17 cellular contexts compared by ENCODE assay signal in the genomic region with DNA sequence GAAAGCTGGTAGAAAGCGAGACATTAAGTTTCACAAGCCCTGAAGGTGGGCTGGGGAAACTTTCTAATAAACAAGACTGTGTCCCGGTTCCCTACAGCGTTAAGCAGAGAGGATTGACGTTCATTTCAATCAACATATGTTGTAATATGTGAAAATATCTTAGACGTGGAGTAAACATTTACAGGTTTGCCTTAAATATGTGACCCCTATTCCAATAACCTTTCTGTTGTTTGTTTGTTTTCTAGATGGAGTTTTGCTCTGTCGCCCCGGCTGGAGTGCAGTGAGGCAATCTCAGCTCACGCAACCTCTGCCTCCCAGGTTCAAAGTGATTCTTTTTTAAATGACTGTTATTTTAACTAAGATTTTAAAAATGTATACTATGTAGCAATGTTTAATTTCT.
DNase-seq lines count a peak whose midpoint lies in the region; TF ChIP-seq lines count a peak whose summit lies in the region.
"Had no signal": no experiment of that assay in that cellular context is flagged by ENCODE, and none has a peak within 500 bp of the region (broad histone marks: within the 10 kb centered on the region; RNA-seq: fewer than 3 reads in every experiment).

No MANE protein-coding gene starts in this region.

- no peak overlapping the region for H3K4ac ChIP-seq in mesenchymal stem cell (ENCODE audit: low read depth in 1 of 2, low read length in 2 of 2)

- no peaks in the 10 kb centered on the region for H3K36me3 ChIP-seq in hepatocyte (replicated peaks; ENCODE audit: insufficient read depth, low read depth)
- no peaks in the 10 kb centered on the region for H3K36me3 ChIP-seq in mesenchymal stem cell (ENCODE audit: control insufficient read depth in 1 of 2, insufficient read depth in 2 of 2, low read depth in 1 of 2, low read length in 2 of 2)
- no peaks in the 10 kb centered on the region for H3K36me3 ChIP-seq in transverse colon
- H3K36me3 ChIP-seq: BLaER1 had no signal

- intact Hi-C loops in transverse colon (cut with DNase I; ENCODE audit: low total_unique reads), result no loop called here

- no peak overlapping the region for H2AFZ ChIP-seq in hepatocyte
- H2AFZ ChIP-seq in mesenchymal stem cell (ENCODE audit: low read depth, low read length), result no peak overlapping the region

- H3K4me3 ChIP-seq in choroid plexus epithelial cell (ENCODE audit: low read depth, low read length) (peak overlapping the region; percentile 20), hepatocyte (no peak overlapping the region), mesenchymal stem cell (ENCODE audit: insufficient read depth in 1 of 2, low read depth in 1 of 2, low read length in 2 of 2) (no peak overlapping the region), transverse colon (no peak overlapping the region)
- H3K4me3 ChIP-seq: BLaER1 had no signal

- H2BK15ac ChIP-seq in mesenchymal stem cell (ENCODE audit: low read depth, poor library complexity, severe bottlenecking), result no peak overlapping the region

- H3K27ac ChIP-seq in hepatocyte, result no peak overlapping the region
- no peak overlapping the region for H3K27ac ChIP-seq in mesenchymal stem cell (ENCODE audit: low read length, poor library complexity, severe bottlenecking)
- no peak overlapping the region for H3K27ac ChIP-seq in transverse colon
- H3K27ac ChIP-seq: BLaER1, HL-60 had no signal

- no peak overlapping the region for H3K18ac ChIP-seq in mesenchymal stem cell (ENCODE audit: low read depth in 1 of 2, low read length in 2 of 2)

- no peak overlapping the region for H2BK5ac ChIP-seq in mesenchymal stem cell (ENCODE audit: low read depth, low read length, poor library complexity, severe bottlenecking)

- H3K79me1 ChIP-seq in mesenchymal stem cell (replicated peaks; ENCODE audit: low read length, poor library complexity, severe bottlenecking), result no peaks in the 10 kb centered on the region

- TF ChIP-seq CTCF in HFFc6 (IDR thresholded peaks at IDR 0.05) (no peak), choroid plexus epithelial cell (conservative IDR thresholded peaks at IDR 0.05; ENCODE audit: low read depth, low read length) (no peak), hepatocyte (IDR thresholded peaks at IDR 0.05; ENCODE audit: poor library complexity) (no peak), transverse colon (IDR thresholded peaks at IDR 0.05) (no peak)

- H3K4me3 Mint-ChIP-seq in HFFc6, result peak overlapping the region; percentile 44; the same call in 1 of the 2 replicates
- H3K4me3 Mint-ChIP-seq: CD4-positive, CD25-positive, alpha-beta regulatory T cell; IgD-negative memory B cell had no signal

- no peak overlapping the region for H3K23ac ChIP-seq in mesenchymal stem cell (ENCODE audit: low read length in 2 of 2)

- no peak overlapping the region for H3K27ac Mint-ChIP-seq in HFFc6
- H3K27ac Mint-ChIP-seq: CD4-positive, CD25-positive, alpha-beta regulatory T cell had no signal

- no peaks in the 10 kb centered on the region for H3K9me2 ChIP-seq in hepatocyte (replicated peaks; ENCODE audit: insufficient read depth)

- TF ChIP-seq EP300 in transverse colon (IDR thresholded peaks at IDR 0.05; ENCODE audit: low read depth), result no peak

- H2BK12ac ChIP-seq in mesenchymal stem cell (ENCODE audit: low read length in 2 of 2), result no peak overlapping the region

- H2BK120ac ChIP-seq in mesenchymal stem cell (ENCODE audit: low read depth, low read length), result no peak overlapping the region

- peaks cover 4% of the 10 kb centered on the region; the same call in 1 of the 2 replicates for H3K36me3 Mint-ChIP-seq in HFFc6 (ENCODE audit: low read depth)
- H3K36me3 Mint-ChIP-seq: CD4-positive, CD25-positive, alpha-beta regulatory T cell; IgD-negative memory B cell had no signal

- H3K9me3 Mint-ChIP-seq in HFFc6, result no peaks in the 10 kb centered on the region

- H4K91ac ChIP-seq in mesenchymal stem cell (ENCODE audit: low read length), result no peak overlapping the region

- DNase-seq in HFFc6 (no peak), choroid plexus epithelial cell (ENCODE audit: low read depth) (peak; percentile 38), hepatocyte (ENCODE audit: low spot score) (no peak), mesenchymal stem cell (peak; percentile 41), transverse colon (no peak), DMS 273 treated with DMSO at 0.1 percent for 48 hours (lab: John Stamatoyannopoulos, UW) (no peak), C1 segment of cervical spinal cord (lab: John Stamatoyannopoulos, UW) (no peak), NCI-H510A treated with DMSO at 0.1 percent for 48 hours (lab: John Stamatoyannopoulos, UW) (no peak)
- DNase-seq: 8988T; AML-193; CD4-positive, CD25-positive, alpha-beta regulatory T cell; DMS153; DMS79 treated with DMSO at 0.1 percent for 48 hours; EL had no signal

- H3K14ac ChIP-seq in mesenchymal stem cell (ENCODE audit: low read length in 2 of 2), result no peak overlapping the region

- H3K4me1 Mint-ChIP-seq in HFFc6 (ENCODE audit: low read depth), result peaks cover 34% of the 10 kb centered on the region
- H3K4me1 Mint-ChIP-seq: CD4-positive, CD25-positive, alpha-beta regulatory T cell had no signal

- H3K4me1 ChIP-seq in hepatocyte (ENCODE audit: insufficient read depth) (no peaks in the 10 kb centered on the region), mesenchymal stem cell (ENCODE audit: control insufficient read depth, insufficient read depth, low read depth, low read length) (no peaks in the 10 kb centered on the region), transverse colon (no peaks in the 10 kb centered on the region)
- H3K4me1 ChIP-seq: BLaER1 had no signal

- no peak for TF ChIP-seq POLR2A in transverse colon (IDR thresholded peaks at IDR 0.05)

- H3K27me3 Mint-ChIP-seq in HFFc6 (ENCODE audit: insufficient read depth), result no peaks in the 10 kb centered on the region
- H3K27me3 Mint-ChIP-seq: CD4-positive, CD25-positive, alpha-beta regulatory T cell had no signal

- H2AK5ac ChIP-seq in mesenchymal stem cell (ENCODE audit: low read length, severe bottlenecking), result no peak overlapping the region

- 60% methylated on average over 8 of the region's 8 CpGs for WGBS in hepatocyte (ENCODE audit: low lambda C conversion rate, missing lambda C conversion rate)
- WGBS in mesenchymal stem cell, result 72% methylated on average over 6 of the region's 8 CpGs
- 70% methylated on average over 4 to 8 of the region's 8 CpGs for WGBS in transverse colon (ENCODE audit: low coverage in 1 of 2), 2 donors

- H3K27me3 ChIP-seq in hepatocyte, result no peaks in the 10 kb centered on the region
- H3K27me3 ChIP-seq in mesenchymal stem cell (ENCODE audit: control insufficient read depth in 1 of 2, insufficient read depth in 1 of 2, low read length in 2 of 2), result no peaks in the 10 kb centered on the region
- no peaks in the 10 kb centered on the region for H3K27me3 ChIP-seq in transverse colon
- H3K27me3 ChIP-seq: BLaER1 had no signal

- peak overlapping the region; percentile 20 for H3K4me2 ChIP-seq in hepatocyte
- H3K4me2 ChIP-seq in mesenchymal stem cell (ENCODE audit: low read length, poor library complexity, severe bottlenecking), result no peak overlapping the region
- H3K4me2 ChIP-seq: BLaER1 had no signal

- H3K9ac ChIP-seq in mesenchymal stem cell (ENCODE audit: low read length), result no peak overlapping the region
- H3K9ac ChIP-seq: BLaER1 had no signal

- no peaks in the 10 kb centered on the region for H3K9me3 ChIP-seq in hepatocyte (ENCODE audit: low read depth)
- H3K9me3 ChIP-seq in mesenchymal stem cell (ENCODE audit: control insufficient read depth, low read length), result no peaks in the 10 kb centered on the region
- no peaks in the 10 kb centered on the region for H3K9me3 ChIP-seq in transverse colon
- H3K9me3 ChIP-seq: BLaER1 had no signal

- H4K20me1 ChIP-seq in hepatocyte (ENCODE audit: insufficient read depth, poor library complexity, severe bottlenecking), result no peaks in the 10 kb centered on the region
- H4K20me1 ChIP-seq: BLaER1 had no signal

- H3K79me2 ChIP-seq in hepatocyte, result no peaks in the 10 kb centered on the region

- no peak overlapping the region for H4K8ac ChIP-seq in mesenchymal stem cell (ENCODE audit: low read length)

- in situ Hi-C loops in transverse colon (cut with MboI; ENCODE audit: low pct_ligation_motif_present in 1 of 4, low pct_unique_long_range_greater_than_20kb in 1 of 4, low sequenced_read_pairs in 3 of 4), result no loop called here

Comparison
In these comparisons a context has a peak if more than half of its experiments do, and no peak if none do; other contexts are left out.
1. DNase-seq: peak in choroid plexus epithelial cell (single experiment) and mesenchymal stem cell (single experiment); none in HFFc6 (single experiment), hepatocyte (single experiment), transverse colon (single experiment), DMS 273 treated with DMSO at 0.1 percent for 48 hours (single experiment), C1 segment of cervical spinal cord (0 of 14) and NCI-H510A treated with DMSO at 0.1 percent for 48 hours (single experiment).